1 cellular context compared by ENCODE assay signal in genomic region chr18:8341481-8342230, GRCh38.
TF ChIP-seq lines count a peak whose summit lies in the region.

No MANE protein-coding gene starts in this region.

TF ChIP-seq in HepG2, 621 proteins besides CTCF, POLR2A, EP300 and RAD21 (continued from another document and continues in another):
- TF ChIP-seq, protein P1, sequence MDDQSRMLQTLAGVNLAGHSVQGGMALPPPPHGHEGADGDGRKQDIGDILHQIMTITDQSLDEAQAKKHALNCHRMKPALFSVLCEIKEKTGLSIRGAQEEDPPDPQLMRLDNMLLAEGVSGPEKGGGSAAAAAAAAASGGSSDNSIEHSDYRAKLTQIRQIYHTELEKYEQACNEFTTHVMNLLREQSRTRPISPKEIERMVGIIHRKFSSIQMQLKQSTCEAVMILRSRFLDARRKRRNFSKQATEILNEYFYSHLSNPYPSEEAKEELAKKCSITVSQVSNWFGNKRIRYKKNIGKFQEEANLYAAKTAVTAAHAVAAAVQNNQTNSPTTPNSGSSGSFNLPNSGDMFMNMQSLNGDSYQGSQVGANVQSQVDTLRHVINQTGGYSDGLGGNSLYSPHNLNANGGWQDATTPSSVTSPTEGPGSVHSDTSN (CRISPR knock-in tag; IDR thresholded peaks at IDR 0.05; ENCODE audit: borderline replicate concordance): no peak
- no peak for TF ChIP-seq HNRNPL (IDR thresholded peaks at IDR 0.05; ENCODE audit: low read depth, low read length)
- TF ChIP-seq, protein P2, sequence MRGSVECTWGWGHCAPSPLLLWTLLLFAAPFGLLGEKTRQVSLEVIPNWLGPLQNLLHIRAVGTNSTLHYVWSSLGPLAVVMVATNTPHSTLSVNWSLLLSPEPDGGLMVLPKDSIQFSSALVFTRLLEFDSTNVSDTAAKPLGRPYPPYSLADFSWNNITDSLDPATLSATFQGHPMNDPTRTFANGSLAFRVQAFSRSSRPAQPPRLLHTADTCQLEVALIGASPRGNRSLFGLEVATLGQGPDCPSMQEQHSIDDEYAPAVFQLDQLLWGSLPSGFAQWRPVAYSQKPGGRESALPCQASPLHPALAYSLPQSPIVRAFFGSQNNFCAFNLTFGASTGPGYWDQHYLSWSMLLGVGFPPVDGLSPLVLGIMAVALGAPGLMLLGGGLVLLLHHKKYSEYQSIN (CRISPR knock-in tag; IDR thresholded peaks at IDR 0.05; ENCODE audit: borderline replicate concordance): no peak
- TF ChIP-seq MAFF (IDR thresholded peaks at IDR 0.05; ENCODE audit: low read depth, low read length): no peak
- TF ChIP-seq TEAD3 (CRISPR knock-in tag; optimal IDR thresholded peaks at IDR 0.05; ENCODE audit: borderline replicate concordance): peak; percentile 95
- TF ChIP-seq THAP9 (CRISPR knock-in tag; IDR thresholded peaks at IDR 0.05; ENCODE audit: borderline replicate concordance): no peak
- no peak for TF ChIP-seq KIAA2018 (CRISPR knock-in tag; IDR thresholded peaks at IDR 0.05; ENCODE audit: borderline replicate concordance)
- TF ChIP-seq ZNF460 (CRISPR knock-in tag; IDR thresholded peaks at IDR 0.05; ENCODE audit: borderline replicate concordance): no peak
- TF ChIP-seq RNF219 (CRISPR knock-in tag; IDR thresholded peaks at IDR 0.05): 0 out of 2 replicates have a peak, but pooled peaks have one; percentile 30
- no peak for TF ChIP-seq ZSCAN22 (CRISPR knock-in tag; IDR thresholded peaks at IDR 0.05)
- no peak for TF ChIP-seq ZNF75D (CRISPR knock-in tag; IDR thresholded peaks at IDR 0.05; ENCODE audit: borderline replicate concordance)
- 0 out of 2 replicates have a peak, but pooled peaks have one; percentile 58 for TF ChIP-seq ZNF230 (CRISPR knock-in tag; IDR thresholded peaks at IDR 0.05)
- TF ChIP-seq, protein P3, sequence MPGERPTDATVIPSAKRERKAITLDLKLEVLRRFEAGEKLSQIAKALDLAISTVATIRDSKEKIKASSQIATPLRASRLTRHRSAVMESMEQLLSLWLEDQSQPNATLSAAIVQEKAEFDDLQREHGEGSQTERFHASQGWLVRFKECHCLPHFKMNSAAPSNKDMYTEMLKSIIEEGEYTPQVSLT (CRISPR knock-in tag; IDR thresholded peaks at IDR 0.05; ENCODE audit: borderline replicate concordance, low read depth): no peak
- TF ChIP-seq, protein P4, sequence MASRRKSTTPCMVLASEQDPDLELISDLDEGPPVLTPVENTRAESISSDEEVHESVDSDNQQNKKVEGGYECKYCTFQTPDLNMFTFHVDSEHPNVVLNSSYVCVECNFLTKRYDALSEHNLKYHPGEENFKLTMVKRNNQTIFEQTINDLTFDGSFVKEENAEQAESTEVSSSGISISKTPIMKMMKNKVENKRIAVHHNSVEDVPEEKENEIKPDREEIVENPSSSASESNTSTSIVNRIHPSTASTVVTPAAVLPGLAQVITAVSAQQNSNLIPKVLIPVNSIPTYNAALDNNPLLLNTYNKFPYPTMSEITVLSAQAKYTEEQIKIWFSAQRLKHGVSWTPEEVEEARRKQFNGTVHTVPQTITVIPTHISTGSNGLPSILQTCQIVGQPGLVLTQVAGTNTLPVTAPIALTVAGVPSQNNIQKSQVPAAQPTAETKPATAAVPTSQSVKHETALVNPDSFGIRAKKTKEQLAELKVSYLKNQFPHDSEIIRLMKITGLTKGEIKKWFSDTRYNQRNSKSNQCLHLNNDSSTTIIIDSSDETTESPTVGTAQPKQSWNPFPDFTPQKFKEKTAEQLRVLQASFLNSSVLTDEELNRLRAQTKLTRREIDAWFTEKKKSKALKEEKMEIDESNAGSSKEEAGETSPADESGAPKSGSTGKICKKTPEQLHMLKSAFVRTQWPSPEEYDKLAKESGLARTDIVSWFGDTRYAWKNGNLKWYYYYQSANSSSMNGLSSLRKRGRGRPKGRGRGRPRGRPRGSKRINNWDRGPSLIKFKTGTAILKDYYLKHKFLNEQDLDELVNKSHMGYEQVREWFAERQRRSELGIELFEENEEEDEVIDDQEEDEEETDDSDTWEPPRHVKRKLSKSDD (CRISPR knock-in tag; IDR thresholded peaks at IDR 0.05; ENCODE audit: low read depth): 0 out of 2 replicates have a peak, but pooled peaks have one; percentile 56
- TF ChIP-seq NR2F6 (IDR thresholded peaks at IDR 0.05): peak; percentile 88
- peak; percentile 84 for TF ChIP-seq NR2F6 (CRISPR knock-in tag; IDR thresholded peaks at IDR 0.05)
- TF ChIP-seq HMG20A (CRISPR knock-in tag; IDR thresholded peaks at IDR 0.05; ENCODE audit: borderline replicate concordance): peak; percentile 71; the same call in 1 of the 2 replicates
- TF ChIP-seq XBP1 (CRISPR knock-in tag; IDR thresholded peaks at IDR 0.05): no peak
- no peak for TF ChIP-seq ZNF10 (CRISPR knock-in tag; IDR thresholded peaks at IDR 0.05; ENCODE audit: borderline replicate concordance, low read depth)
- TF ChIP-seq PBX2 (CRISPR knock-in tag; IDR thresholded peaks at IDR 0.05): peak; percentile 73
- peak; percentile 85 for TF ChIP-seq HNF4A (CRISPR knock-in tag; IDR thresholded peaks at IDR 0.05)
- TF ChIP-seq LCORL (IDR thresholded peaks at IDR 0.05): peak; percentile 81; the same call in 1 of the 2 replicates
- peak; percentile 84 for TF ChIP-seq LCORL (CRISPR knock-in tag; IDR thresholded peaks at IDR 0.05)
- no peak for TF ChIP-seq ZNF776 (CRISPR knock-in tag; IDR thresholded peaks at IDR 0.05)
- no peak for TF ChIP-seq HOXA7 (CRISPR knock-in tag; IDR thresholded peaks at IDR 0.05)
- TF ChIP-seq NFKB2 (CRISPR knock-in tag; IDR thresholded peaks at IDR 0.05; ENCODE audit: borderline replicate concordance): no peak
- TF ChIP-seq BORCS8-MEF2B (CRISPR knock-in tag; IDR thresholded peaks at IDR 0.05): 0 out of 2 replicates have a peak, but pooled peaks have one; percentile 49
- TF ChIP-seq ZC3H4 (CRISPR knock-in tag; IDR thresholded peaks at IDR 0.05; ENCODE audit: borderline replicate concordance): no peak
- TF ChIP-seq, protein P5, sequence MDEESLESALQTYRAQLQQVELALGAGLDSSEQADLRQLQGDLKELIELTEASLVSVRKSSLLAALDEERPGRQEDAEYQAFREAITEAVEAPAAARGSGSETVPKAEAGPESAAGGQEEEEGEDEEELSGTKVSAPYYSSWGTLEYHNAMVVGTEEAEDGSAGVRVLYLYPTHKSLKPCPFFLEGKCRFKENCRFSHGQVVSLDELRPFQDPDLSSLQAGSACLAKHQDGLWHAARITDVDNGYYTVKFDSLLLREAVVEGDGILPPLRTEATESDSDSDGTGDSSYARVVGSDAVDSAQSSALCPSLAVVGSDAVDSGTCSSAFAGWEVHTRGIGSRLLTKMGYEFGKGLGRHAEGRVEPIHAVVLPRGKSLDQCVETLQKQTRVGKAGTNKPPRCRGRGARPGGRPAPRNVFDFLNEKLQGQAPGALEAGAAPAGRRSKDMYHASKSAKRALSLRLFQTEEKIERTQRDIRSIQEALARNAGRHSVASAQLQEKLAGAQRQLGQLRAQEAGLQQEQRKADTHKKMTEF (CRISPR knock-in tag; IDR thresholded peaks at IDR 0.05): peak; percentile 51; the same call in 1 of the 2 replicates
- TF ChIP-seq CREM (IDR thresholded peaks at IDR 0.05): peak; percentile 63
- TF ChIP-seq CREM (CRISPR knock-in tag; IDR thresholded peaks at IDR 0.05): no peak
- no peak for TF ChIP-seq ZNF205 (CRISPR knock-in tag; IDR thresholded peaks at IDR 0.05)
- TF ChIP-seq, protein P6, sequence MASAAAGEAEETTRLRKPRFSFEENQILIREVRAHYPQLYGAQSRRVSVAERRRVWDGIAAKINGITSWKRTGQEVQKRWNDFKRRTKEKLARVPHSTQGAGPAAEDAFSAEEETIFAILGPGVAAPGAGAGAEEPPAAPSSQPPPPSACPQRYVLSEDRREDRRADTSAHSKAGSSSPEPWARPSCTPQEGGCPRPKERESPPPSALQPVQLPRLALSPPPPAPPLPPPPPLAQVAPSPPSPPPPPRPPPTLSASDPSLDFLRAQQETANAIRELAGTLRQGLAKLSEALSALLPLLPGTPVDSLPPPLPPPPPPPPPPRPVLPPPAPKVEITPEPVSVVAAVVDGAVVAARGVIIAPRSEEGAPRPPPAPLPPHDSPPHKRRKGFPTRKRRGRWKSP (CRISPR knock-in tag; IDR thresholded peaks at IDR 0.05): no peak
